In the genomic region with DNA sequence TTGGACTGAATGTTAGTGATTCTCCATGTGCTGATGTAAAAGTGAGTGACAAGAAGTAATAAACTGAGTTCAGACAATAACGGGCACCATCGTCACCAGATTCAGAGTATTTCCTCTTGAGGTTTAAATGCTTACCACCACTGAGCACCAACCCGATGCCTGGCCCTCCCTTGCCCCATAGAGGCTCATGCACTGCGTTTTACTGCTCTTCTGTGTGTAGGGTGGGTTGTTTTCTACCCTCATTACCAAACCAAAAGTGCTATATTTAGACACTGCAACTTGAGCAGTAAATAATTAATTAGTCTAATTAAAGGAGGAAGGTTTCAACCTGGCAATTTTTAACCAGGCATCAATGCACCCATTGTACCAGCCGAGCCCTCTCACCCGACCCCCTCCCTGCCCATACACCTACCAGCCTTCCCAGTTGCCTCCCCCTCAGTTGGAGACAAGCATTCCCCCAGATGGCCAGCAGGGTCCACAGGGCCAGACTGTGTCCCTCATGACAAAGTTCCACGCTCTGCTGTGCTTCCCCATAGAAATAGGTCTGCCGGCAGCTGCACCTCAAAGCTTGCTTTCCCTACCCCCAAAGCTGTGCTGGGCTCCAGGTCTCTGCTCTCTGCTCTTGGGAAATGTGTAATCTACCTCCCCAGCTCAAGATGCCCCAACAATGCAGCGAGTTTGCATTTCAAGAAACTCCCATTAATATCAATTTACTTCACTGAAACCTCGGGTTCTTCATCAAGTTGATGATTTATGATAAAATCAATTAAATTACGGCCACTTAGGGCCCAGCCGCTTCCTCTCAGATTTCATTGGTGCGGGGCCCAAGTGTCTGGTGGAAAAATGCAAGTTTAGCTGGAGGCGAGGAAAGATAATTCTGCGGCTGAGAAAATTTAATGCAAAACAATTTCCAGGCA, we compare ENCODE assay signal across 11 cellular contexts. TPM values are rescaled to one million over a fixed set of nuclear protein-coding genes. Genes with fewer than 3 reads are reported as not detected.
DNase-seq lines count a peak whose midpoint lies in the region; FAIRE-seq and TF ChIP-seq lines count a peak whose summit lies in the region.
"Had no signal": no experiment of that assay in that cellular context is flagged by ENCODE, and none has a peak within 500 bp of the region (broad histone marks: within the 10 kb centered on the region; RNA-seq: fewer than 3 reads in every experiment).

No MANE protein-coding gene starts in this region.

- intact Hi-C loops in kidney (cut with DNase I) (no loop called here), dorsolateral prefrontal cortex (cut with DNase I) (no loop called here)

- H3K4me1 ChIP-seq in kidney (ENCODE audit: control insufficient read depth in 1 of 2, insufficient read depth in 1 of 2, low read depth in 1 of 2, low read length in 2 of 2) (peaks cover 59 to 66% of the 10 kb centered on the region in 2 donors), HAP-1 (peaks cover under 1% of the 10 kb centered on the region)

- H3K9ac ChIP-seq in kidney (ENCODE audit: low read length in 2 of 2): peak overlapping the region in 1 of 2 donors; percentile 63

- H3K27ac ChIP-seq in kidney (ENCODE audit: low read depth in 2 of 2, low read length in 2 of 2): peak overlapping the region; percentile 72 to 79
- H3K27ac ChIP-seq in dorsolateral prefrontal cortex: no peak overlapping the region
- H3K27ac ChIP-seq: HL-60 had no signal

- in situ Hi-C loops in HAP-1 (cut with MboI; ENCODE audit: low sequenced_read_pairs): no loop called here

- TF ChIP-seq POLR2A in NB4 (IDR thresholded peaks at IDR 0.05; ENCODE audit: extremely low read depth, insufficient read length): no peak

- no peaks in the 10 kb centered on the region for H3K9me3 ChIP-seq in kidney (ENCODE audit: control insufficient read depth in 1 of 2, low read length in 2 of 2)
- no peaks in the 10 kb centered on the region for H3K9me3 ChIP-seq in HAP-1

- FAIRE-seq in kidney (lab: Jason Lieb, UNC): no peak
- FAIRE-seq: small intestine had no signal

- peaks cover 2 to 5% of the 10 kb centered on the region in 2 donors for H3K36me3 ChIP-seq in kidney (ENCODE audit: control insufficient read depth in 1 of 2, insufficient read depth in 2 of 2, low read length in 2 of 2)
- no peaks in the 10 kb centered on the region for H3K36me3 ChIP-seq in HAP-1 (replicated peaks)

- H3K27me3 ChIP-seq in HAP-1 (ENCODE audit: low read depth): no peaks in the 10 kb centered on the region
- H3K27me3 ChIP-seq in dorsolateral prefrontal cortex: peaks cover 8 to 100% (median 96%) of the 10 kb centered on the region in 45 donors

- H3K4me3 ChIP-seq in AG09309 (ENCODE audit: control insufficient read depth, low read depth, low read length) (no peak overlapping the region), NB4 (ENCODE audit: low read depth, low read length) (no peak overlapping the region), kidney (ENCODE audit: low read length in 2 of 2) (peak overlapping the region in 1 of 2 donors; percentile 19), HAP-1 (no peak overlapping the region), dorsolateral prefrontal cortex (no peak overlapping the region)

- TF ChIP-seq CTCF in AG09309 (IDR thresholded peaks at IDR 0.05; ENCODE audit: control insufficient read depth, insufficient read depth, low read depth, low read length, missing control alignments) (peak; percentile 10), NB4 (IDR thresholded peaks at IDR 0.05; ENCODE audit: low read depth, low read length) (peak; percentile 7), kidney (IDR thresholded peaks at IDR 0.05; ENCODE audit: borderline replicate concordance, extremely low read depth, insufficient read depth) (peak; percentile 20), dorsolateral prefrontal cortex (IDR thresholded peaks at IDR 0.05 in 54 of 56, conservative IDR thresholded peaks at IDR 0.05 in 2 of 56; ENCODE audit: low read depth in 1 of 56, partially characterized antibody in 56 of 56) (peak in 1 of 56 donors; percentile 5)

- DNase-seq in AG09309 (ENCODE audit: low read depth) (no peak), GM19238 (ENCODE audit: insufficient read length, low spot score) (peak; percentile 69), NB4 (ENCODE audit: low read depth) (no peak), kidney (peak; percentile 93), dedifferentiated amniotic fluid mesenchymal stem cell (ENCODE audit: extremely low spot score) (no peak), HAP-1 (ENCODE audit: low spot score in 2 of 2) (no peak), dorsolateral prefrontal cortex (no peak)
- DNase-seq in stimulated activated CD4-positive, alpha-beta T cell treated with anti-CD3 and anti-CD28 coated beads, Interleukin-4, amount 100 ng/mL, for 24 hours: no peak
- DNase-seq: activated CD8-positive, alpha-beta memory T cell treated with anti-CD3 and anti-CD28 coated beads, Interleukin-2, amount 50 U/mL, for 4 hours; small intestine had no signal

RNA-seq across cellular contexts. Expression of a gene that starts 16.0 kb away (rescaled TPM):
- total RNA-seq in kidney: 22.6 TPM
- polyA plus RNA-seq in kidney (ENCODE audit: insufficient read depth, low read depth, low replicate concordance): 4.4 TPM
- total RNA-seq in dorsolateral prefrontal cortex: under 1 TPM in 9 of 120 experiments, not detected in 111; 0.13 to 0.32 (median 0.21) TPM

RNA-seq across cellular contexts. Expression of a gene that starts 17.2 kb away (rescaled TPM):
- total RNA-seq in kidney: 61.9 TPM
- polyA plus RNA-seq in kidney (ENCODE audit: insufficient read depth, low read depth, low replicate concordance): 30.7 TPM
- total RNA-seq in dorsolateral prefrontal cortex: 1 to 10 TPM in 8 of 120 experiments, under 1 TPM in 20, not detected in 92; 0.26 to 1.7 (median 0.62) TPM

RNA-seq across cellular contexts. Expression of a gene that starts 27.9 kb away (rescaled TPM):
- 99.0 TPM for total RNA-seq in kidney
- polyA plus RNA-seq in kidney (ENCODE audit: insufficient read depth, low read depth, low replicate concordance): 12.1 TPM
- total RNA-seq in dorsolateral prefrontal cortex: 1 to 10 TPM in 2 of 120 experiments, under 1 TPM in 18, not detected in 100; 0.11 to 1.4 (median 0.58) TPM

RNA-seq across cellular contexts. Expression of a gene that starts 31.3 kb away (rescaled TPM):
- not detected for total RNA-seq in kidney
- not detected for polyA plus RNA-seq in kidney (ENCODE audit: insufficient read depth, low read depth, low replicate concordance)
- total RNA-seq in dorsolateral prefrontal cortex: not detected
- polyA plus RNA-seq: small intestine had no signal

RNA-seq across cellular contexts. Expression of a gene that starts 31.4 kb away (rescaled TPM):
- total RNA-seq in kidney (27.0 TPM), dorsolateral prefrontal cortex (under 1 TPM in 1 of 120 experiments, not detected in 119; 0.23 TPM)
- 12.3 TPM for polyA plus RNA-seq in kidney (ENCODE audit: insufficient read depth, low read depth, low replicate concordance)

Comparison
In these comparisons a context has a peak if more than half of its experiments do, and no peak if none do; other contexts are left out.
1. DNase-seq: peak in GM19238 (single experiment) and kidney (single experiment); none in AG09309 (single experiment), NB4 (single experiment), dedifferentiated amniotic fluid mesenchymal stem cell (single experiment), HAP-1 (0 of 2), stimulated activated CD4-positive, alpha-beta T cell treated with anti-CD3 and anti-CD28 coated beads, Interleukin-4, amount 100 ng/mL, for 24 hours (single experiment) and dorsolateral prefrontal cortex (0 of 10).
2. H3K27ac ChIP-seq: peak in kidney (2 of 2); none in dorsolateral prefrontal cortex (0 of 59).
3. RNA of a gene that starts 16.0 kb away (total RNA-seq): 22.6 TPM in kidney (single experiment); 0.13 to 0.32 TPM in dorsolateral prefrontal cortex; every median in the first group is over 10 times any median in the second.
4. RNA of a gene that starts 17.2 kb away (total RNA-seq): 61.9 TPM in kidney (single experiment); 0.26 to 1.7 TPM in dorsolateral prefrontal cortex; every median in the first group is over 10 times any median in the second.
5. RNA of a gene that starts 27.9 kb away (total RNA-seq): 99.0 TPM in kidney (single experiment); 0.11 to 1.4 TPM in dorsolateral prefrontal cortex; every median in the first group is over 10 times any median in the second.